Comparison of ENCODE assay signal across 30 cellular contexts in the genomic region with DNA sequence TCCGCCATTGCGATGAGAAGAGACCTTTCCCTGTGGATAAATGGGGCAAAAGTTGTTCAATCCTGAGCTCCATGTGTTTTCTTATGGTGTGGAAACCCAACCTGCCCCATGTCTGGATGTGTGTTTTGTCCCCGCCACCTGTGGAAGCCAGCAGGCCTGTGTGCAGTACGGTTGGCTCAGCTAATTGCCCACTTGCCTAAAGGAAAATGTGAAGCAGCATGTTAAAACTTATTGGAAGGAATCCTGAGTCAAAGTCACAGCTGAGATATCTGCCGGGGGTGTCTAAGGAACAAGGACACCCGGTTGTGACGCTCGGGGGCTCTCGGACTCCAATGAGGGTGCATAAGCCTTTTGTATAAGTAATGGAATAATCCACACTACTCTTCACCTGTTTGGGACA.
"Had no signal": no experiment of that assay in that cellular context is flagged by ENCODE, and none has a peak within 500 bp of the region (broad histone marks: within the 10 kb centered on the region; RNA-seq: fewer than 3 reads in every experiment).

No MANE protein-coding gene starts in this region.

- DNase-seq: naive B cell; naive thymus-derived CD8-positive, alpha-beta T cell; nephron progenitor cell; nucleus accumbens; pancreas; retina; right cardiac atrium; right lobe of liver; sigmoid colon; small intestine; stimulated activated CD4-positive, alpha-beta T cell treated with anti-CD3 and anti-CD28 coated beads, Interleukin-15, amount 100 ng/mL, for 24 hours; stimulated activated CD4-positive, alpha-beta T cell treated with anti-CD3 and anti-CD28 coated beads, Interleukin-2, amount 100 ng/mL, for 24 hours; stimulated activated CD4-positive, alpha-beta T cell treated with anti-CD3 and anti-CD28 coated beads, Interleukin-2, amount 100 ng/mL, for 48 hours; stimulated activated CD4-positive, alpha-beta T cell treated with anti-CD3 and anti-CD28 coated beads, Interleukin-4, amount 100 ng/mL, for 24 hours; stimulated activated naive B cell treated with anti-CD40 and anti-IgM and Interleukin-4, amounts not matched to agents 10 μg/mL and 1 μg/mL and 100 μg/mL, for 72 hours; stimulated activated naive CD4-positive, alpha-beta T cell treated with Interleukin-2 at 50 U/mL for 16 hours; stomach; testis; tibial artery; transverse colon; upper lobe of right lung had no signal

- H3K27ac ChIP-seq: neutrophil, pancreas, prostate gland, right lobe of liver, sigmoid colon, stomach, suprapubic skin, testis, tibial artery, transverse colon, upper lobe of right lung, vagina had no signal

- H3K36me3 ChIP-seq: neutrophil, pancreas, prostate gland, right lobe of liver, sigmoid colon, stomach, suprapubic skin, tibial artery, transverse colon, upper lobe of right lung, vagina had no signal

- H3K9me3 ChIP-seq: neutrophil, pancreas, prostate gland, right lobe of liver, sigmoid colon, suprapubic skin, testis, transverse colon, upper lobe of right lung, vagina had no signal

- H3K4me1 Mint-ChIP-seq: naive B cell; naive thymus-derived CD8-positive, alpha-beta T cell; neural crest cell; stimulated activated effector memory CD8-positive, alpha-beta T cell treated with anti-CD3 and anti-CD28 coated beads, Interleukin-12 subunit alpha, Interleukin-12 subunit beta, amount 100 ng/mL, for 72 hours; stimulated activated naive B cell treated with anti-CD40 and anti-IgM and Interleukin-4, amounts not matched to agents 10 μg/mL and 1 μg/mL and 100 μg/mL, for 72 hours had no signal

- H3K36me3 Mint-ChIP-seq: naive B cell; naive thymus-derived CD8-positive, alpha-beta T cell; natural killer cell treated with Interleukin-12 subunit alpha and Interleukin-12 subunit beta and Interleukin-15 and Interleukin-18, amount 100 ng/mL, for 72 hours; stimulated activated effector memory CD8-positive, alpha-beta T cell treated with anti-CD3 and anti-CD28 coated beads, Interleukin-12 subunit alpha, Interleukin-12 subunit beta, amount 100 ng/mL, for 72 hours; stimulated activated naive B cell treated with anti-CD40 and anti-IgM and Interleukin-4, amounts not matched to agents 10 μg/mL and 1 μg/mL and 100 μg/mL, for 72 hours; type B pancreatic cell had no signal

- H3K4me3 ChIP-seq: pancreas, prostate gland, right lobe of liver, sigmoid colon, stomach, suprapubic skin, testis, tibial artery, transverse colon, upper lobe of right lung, vagina had no signal

- H3K4me1 ChIP-seq: pancreas, prostate gland, right lobe of liver, sigmoid colon, stomach, suprapubic skin, testis, tibial artery, transverse colon, upper lobe of right lung, vagina had no signal

- H3K27me3 ChIP-seq: neutrophil, pancreas, right lobe of liver, sigmoid colon, stomach, suprapubic skin, testis, tibial artery, transverse colon, upper lobe of right lung, vagina had no signal

- H3K27me3 Mint-ChIP-seq: naive B cell; naive thymus-derived CD8-positive, alpha-beta T cell; natural killer cell treated with Interleukin-12 subunit alpha and Interleukin-12 subunit beta and Interleukin-15 and Interleukin-18, amount 100 ng/mL, for 72 hours; stimulated activated naive B cell treated with anti-CD40 and anti-IgM and Interleukin-4, amounts not matched to agents 10 μg/mL and 1 μg/mL and 100 μg/mL, for 72 hours; stimulated activated naive CD8-positive, alpha-beta T cell treated with anti-CD3 and anti-CD28 coated beads, Interleukin-15, Interleukin-2, amounts not matched to agents 100 ng/mL and 50 ng/mL, for 24 hours; type B pancreatic cell had no signal

- ATAC-seq: naive thymus-derived CD8-positive, alpha-beta T cell; natural killer cell treated with Interleukin-12 subunit alpha and Interleukin-12 subunit beta and Interleukin-15 and Interleukin-18, amount 100 ng/mL, for 72 hours; pancreas; right cardiac atrium; right lobe of liver; stimulated activated effector memory CD8-positive, alpha-beta T cell treated with anti-CD3 and anti-CD28 coated beads, Interleukin-12 subunit alpha, Interleukin-12 subunit beta, amount 100 ng/mL, for 72 hours; stimulated activated naive B cell treated with anti-CD40 and anti-IgM and Interleukin-4, amounts not matched to agents 10 μg/mL and 1 μg/mL and 100 μg/mL, for 72 hours; upper lobe of right lung had no signal

- H3K27ac Mint-ChIP-seq: naive B cell; naive thymus-derived CD8-positive, alpha-beta T cell; natural killer cell treated with Interleukin-12 subunit alpha and Interleukin-12 subunit beta and Interleukin-15 and Interleukin-18, amount 100 ng/mL, for 72 hours; nephron progenitor cell; stimulated activated effector memory CD8-positive, alpha-beta T cell treated with anti-CD3 and anti-CD28 coated beads, Interleukin-12 subunit alpha, Interleukin-12 subunit beta, amount 100 ng/mL, for 72 hours; stimulated activated naive B cell treated with anti-CD40 and anti-IgM and Interleukin-4, amounts not matched to agents 10 μg/mL and 1 μg/mL and 100 μg/mL, for 72 hours; stimulated activated naive CD8-positive, alpha-beta T cell treated with anti-CD3 and anti-CD28 coated beads, Interleukin-15, Interleukin-2, amounts not matched to agents 100 ng/mL and 50 ng/mL, for 24 hours; type B pancreatic cell had no signal

- H3K4me3 Mint-ChIP-seq: naive B cell; naive thymus-derived CD8-positive, alpha-beta T cell; natural killer cell treated with Interleukin-12 subunit alpha and Interleukin-12 subunit beta and Interleukin-15 and Interleukin-18, amount 100 ng/mL, for 72 hours; nephron progenitor cell; neural crest cell; stimulated activated effector memory CD8-positive, alpha-beta T cell treated with anti-CD3 and anti-CD28 coated beads, Interleukin-12 subunit alpha, Interleukin-12 subunit beta, amount 100 ng/mL, for 72 hours; stimulated activated naive B cell treated with anti-CD40 and anti-IgM and Interleukin-4, amounts not matched to agents 10 μg/mL and 1 μg/mL and 100 μg/mL, for 72 hours; stimulated activated naive CD8-positive, alpha-beta T cell treated with anti-CD3 and anti-CD28 coated beads, Interleukin-15, Interleukin-2, amounts not matched to agents 100 ng/mL and 50 ng/mL, for 24 hours; type B pancreatic cell had no signal
